13 cellular contexts compared by ENCODE assay signal in genomic region chr4:80172203-80172602, GRCh38. TPM values are rescaled to one million over a fixed set of nuclear protein-coding genes. Genes with fewer than 3 reads are reported as not detected.
DNase-seq lines count a peak whose midpoint lies in the region; ATAC-seq, FAIRE-seq and TF ChIP-seq lines count a peak whose summit lies in the region.
"Had no signal": no experiment of that assay in that cellular context is flagged by ENCODE, and none has a peak within 500 bp of the region (broad histone marks: within the 10 kb centered on the region; RNA-seq: fewer than 3 reads in every experiment).

No MANE protein-coding gene starts in this region.

- H2AFZ ChIP-seq in OCI-LY7 (ENCODE audit: low read length): peak overlapping the region; percentile 36; the same call in 1 of the 2 replicates
- no peak overlapping the region for H2AFZ ChIP-seq in HepG2 (ENCODE audit: low read length)

- DNase-seq in activated CD4-positive, alpha-beta T cell treated with anti-CD3 and anti-CD28 coated beads for 4 hours: peak; percentile 29 to 55
- no peak for DNase-seq in activated CD4-positive, alpha-beta T cell treated with anti-CD3 and anti-CD28 coated beads for 1 hour
- DNase-seq in OCI-LY7 (ENCODE audit: low spot score) (no peak), ACHN (no peak), caudate nucleus (lab: John Stamatoyannopoulos, UW) (no peak), HepG2 (ENCODE audit: low spot score) (no peak)
- DNase-seq in naive thymus-derived CD8-positive, alpha-beta T cell: peak in 3 of 10 donors; percentile 26 to 39 (median 37)
- DNase-seq: NCI-H2029 treated with DMSO at 0.1 percent for 48 hours, small intestine, SW 1271 had no signal

- no peak for TF ChIP-seq EP300 in HepG2 (IDR thresholded peaks at IDR 0.05; ENCODE audit: low read depth in 2 of 2, low read length in 2 of 2)
- no peak for TF ChIP-seq EP300 in HepG2 (CRISPR knock-in tag; IDR thresholded peaks at IDR 0.05; ENCODE audit: borderline replicate concordance)

- H3K9ac ChIP-seq in HepG2 (ENCODE audit: insufficient read depth, low read depth, low read length): no peak overlapping the region

- BruUV-seq in OCI-LY7 (replicated peaks; lab: Mats Ljungman, UMichigan) (no TSS peak), HepG2 (replicated peaks; lab: Mats Ljungman, UMichigan) (no TSS peak)

- H3K27me3 ChIP-seq in HepG2 (ENCODE audit: control insufficient read depth in 1 of 2, insufficient read depth in 2 of 2, low read length in 2 of 2): no peaks in the 10 kb centered on the region

- no peak overlapping the region for H3K27ac ChIP-seq in OCI-LY7 (ENCODE audit: low read depth, low read length, poor library complexity, severe bottlenecking)
- H3K27ac ChIP-seq in caudate nucleus (ENCODE audit: low read depth, low read length): no peak overlapping the region
- H3K27ac ChIP-seq in HepG2 (ENCODE audit: extremely low read length, insufficient read depth, low read length): no peak overlapping the region
- H3K27ac ChIP-seq: A549, thoracic aorta had no signal

- peaks cover 20 to 56% (median 48%) of the 10 kb centered on the region in 4 donors for H3K4me1 Mint-ChIP-seq in naive thymus-derived CD8-positive, alpha-beta T cell

- H3K27ac Mint-ChIP-seq in naive thymus-derived CD8-positive, alpha-beta T cell: peak overlapping the region; percentile 90 to 99 (median 94)

- no peaks in the 10 kb centered on the region for H3K36me3 Mint-ChIP-seq in naive thymus-derived CD8-positive, alpha-beta T cell

- 0% methylated on average over 2 of the region's 2 CpGs for WGBS in HepG2 (ENCODE audit: low lambda C conversion rate)

- FAIRE-seq in HepG2 (lab: Jason Lieb, UNC): no peak
- FAIRE-seq: A549, small intestine had no signal

- no peak overlapping the region for H3K4me2 ChIP-seq in OCI-LY7 (ENCODE audit: low read length)
- no peak overlapping the region for H3K4me2 ChIP-seq in HepG2 (ENCODE audit: low read depth, low read length)
- H3K4me2 ChIP-seq: A549 had no signal

- ATAC-seq in HG02588 (IDR thresholded peaks at IDR 0.05; ENCODE audit: unreplicated experiment) (peak; percentile 61), HepG2 (no peak)
- ATAC-seq in naive thymus-derived CD8-positive, alpha-beta T cell: peak; percentile 26 to 38
- ATAC-seq: A549 had no signal

- no peaks in the 10 kb centered on the region for H4K20me1 ChIP-seq in OCI-LY7 (ENCODE audit: insufficient read depth, low read length)
- no peaks in the 10 kb centered on the region for H4K20me1 ChIP-seq in HepG2 (ENCODE audit: insufficient read depth, low read length)

- H3K4me3 ChIP-seq in OCI-LY7 (ENCODE audit: low read depth, low read length, poor library complexity, severe bottlenecking) (no peak overlapping the region), HepG2 (replicated peaks in 1 of 3; ENCODE audit: insufficient read depth in 1 of 3, low read depth in 2 of 3, low read length in 3 of 3) (no peak overlapping the region)
- H3K4me3 ChIP-seq: A549, thoracic aorta had no signal

- H3K9me3 ChIP-seq in OCI-LY7 (ENCODE audit: low read length) (no peaks in the 10 kb centered on the region), HepG2 (ENCODE audit: low read length) (no peaks in the 10 kb centered on the region)
- H3K9me3 ChIP-seq: A549, thoracic aorta had no signal

- in situ Hi-C loops in ACHN (cut with HindIII; ENCODE audit: low pct_ligation_motif_present, low pct_unique_long_range_greater_than_20kb, low sequenced_read_pairs): no loop called here
- in situ Hi-C loops in HepG2 (cut with HindIII; ENCODE audit: extremely low pct_ligation_motif_present, low pct_unique_long_range_greater_than_20kb): no loop called here

- H3K27me3 Mint-ChIP-seq in naive thymus-derived CD8-positive, alpha-beta T cell: no peaks in the 10 kb centered on the region

- H3K36me3 ChIP-seq in OCI-LY7 (ENCODE audit: insufficient read depth, low read length) (no peaks in the 10 kb centered on the region), HepG2 (replicated peaks in 1 of 2; ENCODE audit: control insufficient read depth in 1 of 2, insufficient read depth in 2 of 2, low read length in 2 of 2) (no peaks in the 10 kb centered on the region)
- H3K36me3 ChIP-seq: thoracic aorta had no signal

- no peak for TF ChIP-seq POLR2A in HepG2 (IDR thresholded peaks at IDR 0.05; ENCODE audit: insufficient read depth in 1 of 2, low read depth in 2 of 2, low read length in 2 of 2)

- H3K79me2 ChIP-seq in OCI-LY7 (ENCODE audit: insufficient read depth, low read depth, low read length) (no peaks in the 10 kb centered on the region), HepG2 (ENCODE audit: insufficient read depth, low read length) (no peaks in the 10 kb centered on the region)

- POLR2A ChIA-PET in OCI-LY7 (lab: Charles Lee) (interaction anchor here (0.8 to 2.0 kb wide), 3 partner anchors 9 to 79 kb away, joined by 3 to 8 read pairs (median 4); no protein-coding TSS in a partner anchor), HepG2 (lab: Yijun Ruan, JAX) (no interaction called here)
- POLR2A ChIA-PET in naive thymus-derived CD8-positive, alpha-beta T cell (lab: Charles Lee): interaction anchor here (0.7 to 5.1 kb wide), 9 partner anchors 11 to 100 kb away, joined by 3 to 58 read pairs (median 3); partner anchors contain the start of gene PRDM8

- H3K4me1 ChIP-seq in OCI-LY7 (ENCODE audit: insufficient read depth, low read length, poor library complexity, severe bottlenecking): peaks cover 14% of the 10 kb centered on the region
- no peaks in the 10 kb centered on the region for H3K4me1 ChIP-seq in HepG2 (ENCODE audit: insufficient read depth, low read length)
- H3K4me1 ChIP-seq: A549 had no signal

- H3K4me3 Mint-ChIP-seq in naive thymus-derived CD8-positive, alpha-beta T cell: peak overlapping the region; percentile 46 to 81 (median 74)

- no peaks in the 10 kb centered on the region for H3K9me2 ChIP-seq in OCI-LY7 (ENCODE audit: insufficient read depth, low read length)

- TF ChIP-seq CTCF in OCI-LY7 (conservative IDR thresholded peaks at IDR 0.05; ENCODE audit: low read length): no peak
- TF ChIP-seq CTCF in HepG2 (CRISPR knock-in tag; IDR thresholded peaks at IDR 0.05): no peak

- CTCF ChIA-PET in OCI-LY7 (lab: Charles Lee; ENCODE audit: unreplicated experiment) (no interaction called here), HepG2 (lab: Yijun Ruan, JAX; ENCODE audit: low intra/inter-chr PET ratio, low total read pairs) (no interaction called here)

- no peak for TF ChIP-seq RAD21 in HepG2 (CRISPR knock-in tag; IDR thresholded peaks at IDR 0.05)

- intact Hi-C loops in OCI-LY7 (cut with micrococcal nuclease; ENCODE audit: unreplicated experiment) (no loop called here), HepG2 (cut with micrococcal nuclease; ENCODE audit: unreplicated experiment) (no loop called here)

- H3K9me3 Mint-ChIP-seq in naive thymus-derived CD8-positive, alpha-beta T cell: peaks cover 0 to 2% (median 0%) of the 10 kb centered on the region in 9 donors

TF ChIP-seq in HepG2, 621 proteins besides CTCF, POLR2A, EP300 and RAD21 (continues in another document):
- no peak for TF ChIP-seq ZNF362 (CRISPR knock-in tag; IDR thresholded peaks at IDR 0.05; ENCODE audit: borderline replicate concordance)

RNA-seq across cellular contexts. Expression of gene PRDM8, which starts 25.1 kb away (rescaled TPM):
- not detected in 2 replicates for total RNA-seq in OCI-LY7 (2014; rRNA removed; shearing (Covaris generic))
- total RNA-seq in OCI-LY7 (2022) (not detected in 2 replicates), HepG2 (2016; rRNA removed; fragmentation: Illumina TruSeq; extraction: Trizol) (not detected in 2 replicates)
- 10 to 100 TPM; 11.1 to 11.5 TPM for total RNA-seq in naive thymus-derived CD8-positive, alpha-beta T cell
- 1 to 10 TPM in 1 of 3 donors, under 1 TPM in 2; 0.55 to 1.8 (median 0.76) TPM for polyA plus RNA-seq in naive thymus-derived CD8-positive, alpha-beta T cell
- not detected in 2 replicates for total RNA-seq in HepG2 (2016; cell fraction: cytosol; rRNA removed; fragmentation: Illumina TruSeq; extraction: Trizol; ENCODE audit: low read depth)
- total RNA-seq in HepG2 (2016; cell fraction: insoluble cytoplasmic fraction; rRNA removed; fragmentation: Illumina TruSeq; extraction: Trizol): not detected in 2 replicates
- not detected in 2 replicates for total RNA-seq in HepG2 (2016; cell fraction: membrane; rRNA removed; fragmentation: Illumina TruSeq; extraction: Trizol)
- total RNA-seq in HepG2 (2016; cell fraction: nucleus; rRNA removed; fragmentation: Illumina TruSeq; extraction: Trizol): not detected in 2 replicates
- 0.04 and 0.09 TPM in 2 replicates for polyA plus RNA-seq in HepG2 (2011; rRNA removed)
- 0.01 TPM in 1 of 2 replicates, not detected in the other for polyA plus RNA-seq in HepG2 (2011; cell fraction: cytosol; rRNA removed)
- 0.09 and 0.76 TPM in 2 replicates for polyA plus RNA-seq in HepG2 (2011; cell fraction: nucleus; rRNA removed)
- not detected in 2 replicates for polyA plus RNA-seq in HepG2 (2012)
- not detected in 2 replicates for polyA plus RNA-seq in HepG2 (2016; cell fraction: cytosol; fragmentation: Illumina TruSeq; extraction: Trizol; ENCODE audit: low read depth)
- not detected in 2 replicates for polyA plus RNA-seq in HepG2 (2016; cell fraction: insoluble cytoplasmic fraction; fragmentation: Illumina TruSeq; extraction: Trizol; ENCODE audit: low read depth)
- not detected in 2 replicates for polyA plus RNA-seq in HepG2 (2016; cell fraction: membrane; fragmentation: Illumina TruSeq; extraction: Trizol; ENCODE audit: low read depth)
- not detected in 2 replicates for polyA plus RNA-seq in HepG2 (2016; cell fraction: nucleus; fragmentation: Illumina TruSeq; extraction: Trizol; ENCODE audit: insufficient read depth, low read depth)
- polyA minus RNA-seq in HepG2 (2011; rRNA and poly(A)+ RNA removed; ENCODE audit: low replicate concordance): 0.08 TPM in 1 of 2 replicates, not detected in the other
- polyA minus RNA-seq in HepG2 (2011; cell fraction: cytosol; rRNA and poly(A)+ RNA removed): not detected in 2 replicates
- polyA minus RNA-seq in HepG2 (2011; cell fraction: nucleus; rRNA and poly(A)+ RNA removed): not detected in 2 replicates

Comparison
In these comparisons a context has a peak if more than half of its experiments do, and no peak if none do; other contexts are left out.
1. DNase-seq: peak in activated CD4-positive, alpha-beta T cell treated with anti-CD3 and anti-CD28 coated beads for 4 hours (2 of 2); none in activated CD4-positive, alpha-beta T cell treated with anti-CD3 and anti-CD28 coated beads for 1 hour (single experiment), OCI-LY7 (single experiment), ACHN (single experiment), caudate nucleus (0 of 61) and HepG2 (single experiment).
2. RNA of gene PRDM8, which starts 25.1 kb away (total RNA-seq): 11.1 to 11.5 TPM in naive thymus-derived CD8-positive, alpha-beta T cell; not detected in OCI-LY7 and not detected in HepG2; every median in the first group is over 10 times any median in the second.